Comparison of ENCODE assay signal across 1 cellular context in genomic region chr17:8397636-8398035, GRCh38.
TF ChIP-seq lines count a peak whose summit lies in the region.

TSS of gene RNF222 (minus strand) at chr17:8397827. CDS start at chr17:8393461, 4,366 bp downstream.

TF ChIP-seq in SK-N-SH, 30 proteins besides CTCF, POLR2A, EP300 and RAD21:
- TF ChIP-seq REST (IDR thresholded peaks at IDR 0.05; ENCODE audit: low read depth, low read length) (no peak), TCF12 (IDR thresholded peaks at IDR 0.05) (no peak), FOSL2 (IDR thresholded peaks at IDR 0.05; ENCODE audit: borderline replicate concordance, low read depth) (no peak), ELF1 (IDR thresholded peaks at IDR 0.05) (no peak), JUND (IDR thresholded peaks at IDR 0.05) (no peak), MXI1 (IDR thresholded peaks at IDR 0.05; ENCODE audit: low read depth, low read length) (no peak), MAX (IDR thresholded peaks at IDR 0.05; ENCODE audit: low read depth) (no peak), TAF1 (IDR thresholded peaks at IDR 0.05; ENCODE audit: borderline replicate concordance, low read depth, low read length) (no peak), RFX5 (IDR thresholded peaks at IDR 0.05; ENCODE audit: low read length) (no peak), GABPA (IDR thresholded peaks at IDR 0.05; ENCODE audit: low read depth) (no peak), FOXM1 (IDR thresholded peaks at IDR 0.05; ENCODE audit: low read depth) (no peak), EZH2phosphoT487 (IDR thresholded peaks at IDR 0.05; ENCODE audit: borderline replicate concordance, low read depth) (no peak), GATA2 (CRISPR knock-in tag; IDR thresholded peaks at IDR 0.05) (no peak), CHD2 (IDR thresholded peaks at IDR 0.05; ENCODE audit: low read length, partially characterized antibody) (no peak), RCOR1 (IDR thresholded peaks at IDR 0.05; ENCODE audit: low read length) (no peak), NFIC (IDR thresholded peaks at IDR 0.05; ENCODE audit: borderline replicate concordance) (no peak), NRF1 (IDR thresholded peaks at IDR 0.05; ENCODE audit: low read depth, low read length) (no peak), USF1 (IDR thresholded peaks at IDR 0.05; ENCODE audit: borderline replicate concordance, low read depth) (no peak), IRF3 (IDR thresholded peaks at IDR 0.05; ENCODE audit: low read depth, low read length) (no peak)
